ENCODE assay signal across 1 cellular context in the genomic region with DNA sequence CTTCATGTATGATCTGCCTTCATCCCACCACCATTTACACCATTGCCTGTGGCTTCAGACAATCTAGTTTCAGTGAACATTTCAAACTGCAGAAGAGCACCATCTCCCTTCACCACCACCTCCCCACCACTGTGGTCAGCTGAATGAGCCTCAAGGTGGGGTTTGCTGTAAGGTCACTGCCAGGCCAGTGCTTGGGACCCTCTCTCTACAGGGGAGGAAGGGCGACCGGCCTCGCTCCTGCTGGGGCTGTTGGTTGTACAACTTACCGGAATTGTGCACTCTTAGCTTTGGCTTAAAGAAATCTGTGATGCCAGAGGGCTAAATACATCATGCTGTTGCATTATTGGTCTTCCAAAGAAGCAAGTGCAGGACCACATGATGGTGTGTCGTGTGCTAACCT.
TF ChIP-seq lines count a peak whose summit lies in the region.

No MANE protein-coding gene starts in this region.

TF ChIP-seq in A549, 52 proteins besides CTCF, POLR2A, EP300 and RAD21 (continued from another document):
- TF ChIP-seq, protein P1, sequence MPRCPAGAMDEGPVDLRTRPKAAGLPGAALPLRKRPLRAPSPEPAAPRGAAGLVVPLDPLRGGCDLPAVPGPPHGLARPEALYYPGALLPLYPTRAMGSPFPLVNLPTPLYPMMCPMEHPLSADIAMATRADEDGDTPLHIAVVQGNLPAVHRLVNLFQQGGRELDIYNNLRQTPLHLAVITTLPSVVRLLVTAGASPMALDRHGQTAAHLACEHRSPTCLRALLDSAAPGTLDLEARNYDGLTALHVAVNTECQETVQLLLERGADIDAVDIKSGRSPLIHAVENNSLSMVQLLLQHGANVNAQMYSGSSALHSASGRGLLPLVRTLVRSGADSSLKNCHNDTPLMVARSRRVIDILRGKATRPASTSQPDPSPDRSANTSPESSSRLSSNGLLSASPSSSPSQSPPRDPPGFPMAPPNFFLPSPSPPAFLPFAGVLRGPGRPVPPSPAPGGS (IDR thresholded peaks at IDR 0.05) = no peak
- no peak for TF ChIP-seq HOXB13 (CRISPR knock-in tag; IDR thresholded peaks at IDR 0.05; ENCODE audit: low read depth)
- TF ChIP-seq RFX5 (IDR thresholded peaks at IDR 0.05) = no peak
- TF ChIP-seq BHLHE40 (IDR thresholded peaks at IDR 0.05; ENCODE audit: low read depth, low read length) = no peak
- no peak for TF ChIP-seq HEYL (CRISPR knock-in tag; IDR thresholded peaks at IDR 0.05)
- no peak for TF ChIP-seq EHMT2 (IDR thresholded peaks at IDR 0.05; ENCODE audit: low read depth)
- no peak for TF ChIP-seq CEBPB (IDR thresholded peaks at IDR 0.05)
- TF ChIP-seq JUNB (IDR thresholded peaks at IDR 0.05) = no peak
- no peak for TF ChIP-seq ZSCAN20 (CRISPR knock-in tag; IDR thresholded peaks at IDR 0.05)
- no peak for TF ChIP-seq NR3C1 (IDR thresholded peaks at IDR 0.05)
- no peak for TF ChIP-seq RARB (CRISPR knock-in tag; IDR thresholded peaks at IDR 0.05)
- TF ChIP-seq, protein P2, sequence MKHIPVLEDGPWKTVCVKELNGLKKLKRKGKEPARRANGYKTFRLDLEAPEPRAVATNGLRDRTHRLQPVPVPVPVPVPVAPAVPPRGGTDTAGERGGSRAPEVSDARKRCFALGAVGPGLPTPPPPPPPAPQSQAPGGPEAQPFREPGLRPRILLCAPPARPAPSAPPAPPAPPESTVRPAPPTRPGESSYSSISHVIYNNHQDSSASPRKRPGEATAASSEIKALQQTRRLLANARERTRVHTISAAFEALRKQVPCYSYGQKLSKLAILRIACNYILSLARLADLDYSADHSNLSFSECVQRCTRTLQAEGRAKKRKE (CRISPR knock-in tag; IDR thresholded peaks at IDR 0.05; ENCODE audit: low read depth) = no peak
- TF ChIP-seq CBX2 (IDR thresholded peaks at IDR 0.05; ENCODE audit: borderline replicate concordance, low read depth) = no peak
